ENCODE assay signal across 2 cellular contexts in the genomic region with DNA sequence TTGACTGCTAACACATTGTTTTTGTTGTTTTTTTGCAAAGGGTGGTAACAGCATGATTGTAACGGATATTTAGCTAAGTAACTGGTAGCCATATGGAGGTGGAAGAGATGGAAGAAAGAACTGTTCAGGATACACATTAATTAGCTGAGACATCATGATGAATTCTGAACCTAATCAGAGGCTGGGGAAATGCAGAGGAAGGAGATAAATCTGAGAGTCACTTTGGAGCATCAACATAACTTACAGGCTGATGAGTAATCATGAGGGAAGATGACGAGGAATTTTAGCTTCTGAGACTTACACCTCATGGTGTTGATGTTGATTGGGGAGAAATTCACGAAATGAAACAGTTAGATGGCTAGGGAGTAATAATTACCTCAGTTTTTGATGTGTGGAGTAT.
TF ChIP-seq lines count a peak whose summit lies in the region.

No MANE protein-coding gene starts in this region.

TF ChIP-seq in SK-N-SH, 30 proteins besides CTCF, POLR2A, EP300 and RAD21:
- TF ChIP-seq RCOR1 (IDR thresholded peaks at IDR 0.05; ENCODE audit: low read length) (no peak), RFX5 (IDR thresholded peaks at IDR 0.05; ENCODE audit: low read length) (no peak), POLR2AphosphoS5 (IDR thresholded peaks at IDR 0.05; ENCODE audit: low read depth, low read length) (0 out of 2 replicates have a peak, but pooled peaks have one; percentile 27), MEF2A (IDR thresholded peaks at IDR 0.05; ENCODE audit: borderline replicate concordance, low read depth) (no peak), YY1 (IDR thresholded peaks at IDR 0.05; ENCODE audit: low read depth) (no peak), NRF1 (IDR thresholded peaks at IDR 0.05; ENCODE audit: low read depth, low read length) (no peak), RXRA (IDR thresholded peaks at IDR 0.05; ENCODE audit: borderline replicate concordance, low read depth) (no peak), TCF12 (IDR thresholded peaks at IDR 0.05) (peak; percentile 87), SIN3A (IDR thresholded peaks at IDR 0.05; ENCODE audit: borderline replicate concordance, low read depth, low read length) (no peak), GABPA (IDR thresholded peaks at IDR 0.05; ENCODE audit: low read depth) (no peak), FOXJ3 (CRISPR knock-in tag; IDR thresholded peaks at IDR 0.05) (no peak), JUND (IDR thresholded peaks at IDR 0.05) (peak; percentile 40)
- TF ChIP-seq, protein P1, sequence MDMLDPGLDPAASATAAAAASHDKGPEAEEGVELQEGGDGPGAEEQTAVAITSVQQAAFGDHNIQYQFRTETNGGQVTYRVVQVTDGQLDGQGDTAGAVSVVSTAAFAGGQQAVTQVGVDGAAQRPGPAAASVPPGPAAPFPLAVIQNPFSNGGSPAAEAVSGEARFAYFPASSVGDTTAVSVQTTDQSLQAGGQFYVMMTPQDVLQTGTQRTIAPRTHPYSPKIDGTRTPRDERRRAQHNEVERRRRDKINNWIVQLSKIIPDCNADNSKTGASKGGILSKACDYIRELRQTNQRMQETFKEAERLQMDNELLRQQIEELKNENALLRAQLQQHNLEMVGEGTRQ (IDR thresholded peaks at IDR 0.05; ENCODE audit: borderline replicate concordance, low read depth, low read length): no peak
- TF ChIP-seq, protein P2, sequence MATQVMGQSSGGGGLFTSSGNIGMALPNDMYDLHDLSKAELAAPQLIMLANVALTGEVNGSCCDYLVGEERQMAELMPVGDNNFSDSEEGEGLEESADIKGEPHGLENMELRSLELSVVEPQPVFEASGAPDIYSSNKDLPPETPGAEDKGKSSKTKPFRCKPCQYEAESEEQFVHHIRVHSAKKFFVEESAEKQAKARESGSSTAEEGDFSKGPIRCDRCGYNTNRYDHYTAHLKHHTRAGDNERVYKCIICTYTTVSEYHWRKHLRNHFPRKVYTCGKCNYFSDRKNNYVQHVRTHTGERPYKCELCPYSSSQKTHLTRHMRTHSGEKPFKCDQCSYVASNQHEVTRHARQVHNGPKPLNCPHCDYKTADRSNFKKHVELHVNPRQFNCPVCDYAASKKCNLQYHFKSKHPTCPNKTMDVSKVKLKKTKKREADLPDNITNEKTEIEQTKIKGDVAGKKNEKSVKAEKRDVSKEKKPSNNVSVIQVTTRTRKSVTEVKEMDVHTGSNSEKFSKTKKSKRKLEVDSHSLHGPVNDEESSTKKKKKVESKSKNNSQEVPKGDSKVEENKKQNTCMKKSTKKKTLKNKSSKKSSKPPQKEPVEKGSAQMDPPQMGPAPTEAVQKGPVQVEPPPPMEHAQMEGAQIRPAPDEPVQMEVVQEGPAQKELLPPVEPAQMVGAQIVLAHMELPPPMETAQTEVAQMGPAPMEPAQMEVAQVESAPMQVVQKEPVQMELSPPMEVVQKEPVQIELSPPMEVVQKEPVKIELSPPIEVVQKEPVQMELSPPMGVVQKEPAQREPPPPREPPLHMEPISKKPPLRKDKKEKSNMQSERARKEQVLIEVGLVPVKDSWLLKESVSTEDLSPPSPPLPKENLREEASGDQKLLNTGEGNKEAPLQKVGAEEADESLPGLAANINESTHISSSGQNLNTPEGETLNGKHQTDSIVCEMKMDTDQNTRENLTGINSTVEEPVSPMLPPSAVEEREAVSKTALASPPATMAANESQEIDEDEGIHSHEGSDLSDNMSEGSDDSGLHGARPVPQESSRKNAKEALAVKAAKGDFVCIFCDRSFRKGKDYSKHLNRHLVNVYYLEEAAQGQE (IDR thresholded peaks at IDR 0.05; ENCODE audit: low read depth, low read length): no peak
- TF ChIP-seq, protein P3, sequence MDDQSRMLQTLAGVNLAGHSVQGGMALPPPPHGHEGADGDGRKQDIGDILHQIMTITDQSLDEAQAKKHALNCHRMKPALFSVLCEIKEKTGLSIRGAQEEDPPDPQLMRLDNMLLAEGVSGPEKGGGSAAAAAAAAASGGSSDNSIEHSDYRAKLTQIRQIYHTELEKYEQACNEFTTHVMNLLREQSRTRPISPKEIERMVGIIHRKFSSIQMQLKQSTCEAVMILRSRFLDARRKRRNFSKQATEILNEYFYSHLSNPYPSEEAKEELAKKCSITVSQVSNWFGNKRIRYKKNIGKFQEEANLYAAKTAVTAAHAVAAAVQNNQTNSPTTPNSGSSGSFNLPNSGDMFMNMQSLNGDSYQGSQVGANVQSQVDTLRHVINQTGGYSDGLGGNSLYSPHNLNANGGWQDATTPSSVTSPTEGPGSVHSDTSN (IDR thresholded peaks at IDR 0.05): peak; percentile 89
- TF ChIP-seq, protein P4, sequence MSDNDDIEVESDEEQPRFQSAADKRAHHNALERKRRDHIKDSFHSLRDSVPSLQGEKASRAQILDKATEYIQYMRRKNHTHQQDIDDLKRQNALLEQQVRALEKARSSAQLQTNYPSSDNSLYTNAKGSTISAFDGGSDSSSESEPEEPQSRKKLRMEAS (IDR thresholded peaks at IDR 0.05; ENCODE audit: low read depth): no peak
TF ChIP-seq in SK-N-SH: peak in this region for 4.

TF ChIP-seq in endothelial cell of umbilical vein, 7 proteins besides CTCF, POLR2A, EP300 and RAD21:
- TF ChIP-seq GATA2 (IDR thresholded peaks at IDR 0.05; ENCODE audit: insufficient read depth, insufficient read length, low read depth, low read length): no peak
- peak; percentile 8 for TF ChIP-seq FOS (IDR thresholded peaks at IDR 0.05; ENCODE audit: borderline replicate concordance, insufficient read depth, low read length)
